In genomic region chr5:42767491-42768105, GRCh38 we compare ENCODE assay signal across 10 cellular contexts. TPM values are rescaled to one million over a fixed set of nuclear protein-coding genes. Genes with fewer than 3 reads are reported as not detected.
DNase-seq lines count a peak whose midpoint lies in the region; ATAC-seq and TF ChIP-seq lines count a peak whose summit lies in the region.
"Had no signal": no experiment of that assay in that cellular context is flagged by ENCODE, and none has a peak within 500 bp of the region (broad histone marks: within the 10 kb centered on the region; RNA-seq: fewer than 3 reads in every experiment).

No MANE protein-coding gene starts in this region.

- TF ChIP-seq CTCF in HFFc6 (IDR thresholded peaks at IDR 0.05) (peak; percentile 78), PC-3 (conservative IDR thresholded peaks at IDR 0.05; ENCODE audit: low read depth, low read length) (peak; percentile 89), esophagus squamous epithelium (IDR thresholded peaks at IDR 0.05) (peak; percentile 30 to 66 (median 34)), parathyroid adenoma (IDR thresholded peaks at IDR 0.05) (peak; percentile 72)

- H3K27me3 Mint-ChIP-seq in HFFc6 (ENCODE audit: insufficient read depth): peaks cover 2% of the 10 kb centered on the region; the same call in 1 of the 2 replicates

- H3K27ac Mint-ChIP-seq in HFFc6: no peak overlapping the region

- H2AFZ ChIP-seq in PC-3 (ENCODE audit: low read length): no peak overlapping the region
- peak overlapping the region; percentile 20 for H2AFZ ChIP-seq in parathyroid adenoma

- H3K4me3 Mint-ChIP-seq in HFFc6: no peak overlapping the region

- no peaks in the 10 kb centered on the region for H3K9me3 Mint-ChIP-seq in HFFc6

- DNase-seq in EL (peak; percentile 17), HFFc6 (peak; percentile 25), PC-3 (peak; percentile 74), esophagus squamous epithelium (lab: John Stamatoyannopoulos, UW) (no peak)
- no peak for DNase-seq in activated naive CD4-positive, alpha-beta T cell treated with Interleukin-2 at 50 U/mL for 16 hours
- DNase-seq in activated T-cell treated with anti-CD3 and anti-CD28 coated beads, Interleukin-2, amount 50 U/mL, for 1 hour: no peak

- H3F3A ChIP-seq in PC-3 (ENCODE audit: low read length, unreplicated experiment): no peaks in the 10 kb centered on the region

- H4K20me1 ChIP-seq in PC-3 (ENCODE audit: low read length): no peaks in the 10 kb centered on the region

- H3K79me2 ChIP-seq in PC-3 (ENCODE audit: low read length): no peaks in the 10 kb centered on the region
- no peaks in the 10 kb centered on the region for H3K79me2 ChIP-seq in parathyroid adenoma

- H3K4me1 ChIP-seq in PC-3 (ENCODE audit: insufficient read depth, low read length): peaks cover 16% of the 10 kb centered on the region
- peaks cover 0 to 5% (median 0%) of the 10 kb centered on the region in 3 donors for H3K4me1 ChIP-seq in esophagus squamous epithelium
- H3K4me1 ChIP-seq in parathyroid adenoma: no peaks in the 10 kb centered on the region

- 33% methylated on average over 3 of the region's 3 CpGs for WGBS in esophagus squamous epithelium, 2 donors

- POLR2A ChIA-PET in PC-3 (lab: Charles Lee; ENCODE audit: unreplicated experiment): no interaction called here

- H3K4me1 Mint-ChIP-seq in HFFc6 (ENCODE audit: low read depth): no peaks in the 10 kb centered on the region; the same call in 1 of the 2 replicates

- no peaks in the 10 kb centered on the region for H3K36me3 Mint-ChIP-seq in HFFc6 (ENCODE audit: low read depth)

- no TSS peak for BruUV-seq in PC-3 (replicated peaks; lab: Mats Ljungman, UMichigan)

- intact Hi-C loops in PC-3 (cut with micrococcal nuclease): loop anchor here (1.0 to 5.0 kb wide), 7 partner anchors 111 to 911 kb away; partner anchors contain the start of genes FBXO4 and GHR
- intact Hi-C loops in esophagus squamous epithelium (cut with DNase I): no loop called here

- H3K4me3 ChIP-seq in PC-3 (ENCODE audit: low read length) (no peak overlapping the region), esophagus squamous epithelium (no peak overlapping the region), parathyroid adenoma (ENCODE audit: low read depth, low read length) (no peak overlapping the region)

- no peak for TF ChIP-seq POLR2A in esophagus squamous epithelium (IDR thresholded peaks at IDR 0.05)

- CTCF ChIA-PET in PC-3 (lab: Charles Lee): interaction anchor here (0.5 to 1.5 kb wide), 4 partner anchors 111 to 710 kb away, joined by 3 to 5 read pairs (median 4); no protein-coding TSS in a partner anchor

- H3K27ac ChIP-seq in PC-3 (ENCODE audit: low read length) (no peak overlapping the region), esophagus squamous epithelium (no peak overlapping the region), parathyroid adenoma (no peak overlapping the region)
- H3K27ac ChIP-seq: neutrophil had no signal

- H3K4me2 ChIP-seq in PC-3 (ENCODE audit: low read length): no peak overlapping the region
- H3K4me2 ChIP-seq in parathyroid adenoma (ENCODE audit: low read length): no peak overlapping the region

- H3K27me3 ChIP-seq in PC-3 (ENCODE audit: low read length) (no peaks in the 10 kb centered on the region), esophagus squamous epithelium (no peaks in the 10 kb centered on the region), parathyroid adenoma (ENCODE audit: control insufficient read depth, insufficient read depth, low read length) (no peaks in the 10 kb centered on the region)
- H3K27me3 ChIP-seq: neutrophil had no signal

- H3K9me3 ChIP-seq in PC-3 (ENCODE audit: low read length) (no peaks in the 10 kb centered on the region), esophagus squamous epithelium (no peaks in the 10 kb centered on the region), parathyroid adenoma (ENCODE audit: control insufficient read depth, low read length) (no peaks in the 10 kb centered on the region)
- H3K9me3 ChIP-seq: neutrophil had no signal

- H3K9me2 ChIP-seq in PC-3 (replicated peaks; ENCODE audit: low read length): no peaks in the 10 kb centered on the region

- ATAC-seq in PC-3 (peak; percentile 57), GM19463 (IDR thresholded peaks at IDR 0.05; ENCODE audit: unreplicated experiment) (no peak)

- H3K9ac ChIP-seq in PC-3 (ENCODE audit: low read length) (no peak overlapping the region), parathyroid adenoma (no peak overlapping the region)

- no peaks in the 10 kb centered on the region for H3K36me3 ChIP-seq in PC-3 (ENCODE audit: low read depth, low read length)
- H3K36me3 ChIP-seq in esophagus squamous epithelium: no peaks in the 10 kb centered on the region
- H3K36me3 ChIP-seq in parathyroid adenoma (ENCODE audit: control insufficient read depth, insufficient read depth, low read length): no peaks in the 10 kb centered on the region
- H3K36me3 ChIP-seq: neutrophil had no signal

RNA-seq across cellular contexts. Expression of gene CCDC152, which starts 11.0 kb away (rescaled TPM):
- 1 to 10 TPM in 4 of 6 experiments, under 1 TPM in 2; 0.47 to 7.2 (median 5.6) TPM for total RNA-seq in HFFc6 (2021; fragmentation: NEBNext Ultra II Directional; extraction: Animal tissue kit (Norgen Biotek cat#: 25700))
- total RNA-seq in PC-3 (2014; rRNA removed) (not detected in 2 replicates), esophagus squamous epithelium (under 1 TPM; 0.08 to 0.44 (median 0.38) TPM)

RNA-seq across cellular contexts. Expression of gene SELENOP, which starts 44.1 kb away (rescaled TPM):
- total RNA-seq in HFFc6 (2021; fragmentation: NEBNext Ultra II Directional; extraction: Animal tissue kit (Norgen Biotek cat#: 25700)): under 1 TPM in 4 of 6 experiments, not detected in 2; 0.33 to 0.63 (median 0.47) TPM
- total RNA-seq in PC-3 (2014; rRNA removed) (3.3 and 3.9 TPM in 2 replicates), esophagus squamous epithelium (100 to 1,000 TPM in 2 of 4 donors, 10 to 100 TPM in 2; 74.7 to 381 (median 211) TPM)
- total RNA-seq: T-helper 1 cell treated with Interleukin-12 subunit alpha and Interleukin-12 subunit beta and Interleukin-4 antibody, amounts not matched to agents 30 ng/mL and 1 ng/mL, for 36 hours had no signal

Comparison
In these comparisons a context has a peak if more than half of its experiments do, and no peak if none do; other contexts are left out.
1. DNase-seq: peak in EL (single experiment), HFFc6 (single experiment) and PC-3 (single experiment); none in esophagus squamous epithelium (single experiment), activated naive CD4-positive, alpha-beta T cell treated with Interleukin-2 at 50 U/mL for 16 hours (single experiment) and activated T-cell treated with anti-CD3 and anti-CD28 coated beads, Interleukin-2, amount 50 U/mL, for 1 hour (single experiment).
2. CTCF ChIP-seq: peak in every context shown above with its lines; median percentile 89 in PC-3; 78 in HFFc6; 72 in parathyroid adenoma; 34 in esophagus squamous epithelium.
3. RNA of gene SELENOP, which starts 44.1 kb away (total RNA-seq): 74.7 to 381 TPM in esophagus squamous epithelium; 3.3 to 3.9 TPM in PC-3 and 0.33 to 0.63 TPM in HFFc6; every median in the first group is over 10 times any median in the second.